13 cellular contexts compared by ENCODE assay signal in the genomic region with DNA sequence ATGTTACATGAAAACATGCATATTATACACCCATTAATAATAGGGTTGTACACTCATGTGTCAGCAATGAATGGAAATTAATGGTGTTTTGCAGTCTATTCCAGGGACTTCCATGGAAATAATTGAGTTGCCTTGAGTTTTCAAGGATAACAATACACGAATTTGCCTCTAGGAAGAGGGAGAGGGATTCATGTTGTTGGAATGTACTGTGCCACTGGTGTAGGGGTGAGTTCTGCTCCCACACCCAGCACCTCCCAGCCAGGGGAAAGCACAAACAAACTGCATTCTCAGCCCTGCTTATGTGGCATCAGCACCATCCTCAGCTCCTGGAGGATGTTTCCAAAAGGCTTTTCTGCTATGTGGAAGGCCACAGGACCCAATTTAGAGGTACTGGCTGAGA. TPM values are rescaled to one million over a fixed set of nuclear protein-coding genes. Genes with fewer than 3 reads are reported as not detected.
A peak's percentile ranks its signal among the peaks of the same experiment; 100 is the strongest.
DNase-seq lines count a peak whose midpoint lies in the region; ATAC-seq and TF ChIP-seq lines count a peak whose summit lies in the region.
"Had no signal": no experiment of that assay in that cellular context is flagged by ENCODE, and none has a peak within 500 bp of the region (broad histone marks: within the 10 kb centered on the region; RNA-seq: fewer than 3 reads in every experiment).

No MANE protein-coding gene starts in this region.

- no peak for TF ChIP-seq EP300 in stomach (IDR thresholded peaks at IDR 0.05)

- no peaks in the 10 kb centered on the region for H3K9me3 ChIP-seq in stomach
- H3K9me3 ChIP-seq: mucosa of descending colon had no signal

- WGBS in stomach, 5 donors: 30 to 73% (median 52%) methylated on average over 1 of the region's 1 CpG

- intact Hi-C loops in stomach (cut with DNase I; ENCODE audit: low total_unique reads): no loop called here

- peaks cover 9 to 61% (median 22%) of the 10 kb centered on the region in 4 donors for H3K4me1 ChIP-seq in stomach

- no peak overlapping the region for H3K27ac ChIP-seq in stomach
- H3K27ac ChIP-seq: cardiac muscle cell had no signal

- ATAC-seq in HG02678 (IDR thresholded peaks at IDR 0.05; ENCODE audit: unreplicated experiment): no peak
- no peak for ATAC-seq in activated CD4-positive, CD25-positive, alpha-beta regulatory T cell treated with anti-CD3 and anti-CD28 coated beads, Interleukin-2, amount 50 U/mL, for 24 hours
- ATAC-seq: CD8-positive, alpha-beta T cell; mucosa of descending colon had no signal

- no peak for TF ChIP-seq POLR2A in stomach (IDR thresholded peaks at IDR 0.05)

- no peaks in the 10 kb centered on the region for H3K27me3 ChIP-seq in stomach

- TF ChIP-seq CTCF in fibroblast of mammary gland (conservative IDR thresholded peaks at IDR 0.05; ENCODE audit: control insufficient read depth, insufficient read depth, low read depth, low read length) (no peak), stomach (IDR thresholded peaks at IDR 0.05) (no peak), GM20000 (IDR thresholded peaks at IDR 0.05; ENCODE audit: extremely low read depth, missing control alignments) (no peak)

- peak; percentile 48 for DNase-seq in GM04504 (ENCODE audit: low read depth)
- peak; percentile 35 for DNase-seq in SW480 (ENCODE audit: low spot score)
- peak; percentile 79 for DNase-seq in fibroblast of mammary gland (ENCODE audit: low read depth)
- peak; percentile 80 for DNase-seq in pulmonary artery endothelial cell (ENCODE audit: low read depth, low spot score)
- DNase-seq in stomach: no peak
- DNase-seq in GM20000 (ENCODE audit: low spot score): no peak
- DNase-seq: activated CD4-positive, alpha-beta memory T cell treated with anti-CD3 and anti-CD28 coated beads for 36 hours; CD8-positive, alpha-beta T cell; mucosa of descending colon; T-helper 2 cell had no signal

- no peak overlapping the region for H3K4me3 ChIP-seq in fibroblast of mammary gland (ENCODE audit: control insufficient read depth, low read depth, low read length)
- H3K4me3 ChIP-seq in stomach: no peak overlapping the region
- H3K4me3 ChIP-seq: cardiac muscle cell, mucosa of descending colon had no signal

- H3K36me3 ChIP-seq in stomach: no peaks in the 10 kb centered on the region
- H3K36me3 ChIP-seq: cardiac muscle cell had no signal

RNA-seq across cellular contexts. Expression of a gene that starts 57.8 kb away (rescaled TPM):
- total RNA-seq in pulmonary artery endothelial cell: 46.5 and 53.8 TPM in 2 replicates
- total RNA-seq in stomach: 10 to 100 TPM; 10.1 to 28.0 (median 20.6) TPM
- 10 to 100 TPM in 1 of 3 donors, 1 to 10 TPM in 2; 5.6 to 25.8 (median 8.3) TPM for polyA plus RNA-seq in stomach

Comparison
In these comparisons a context has a peak if more than half of its experiments do, and no peak if none do; other contexts are left out.
1. DNase-seq: peak in GM04504 (single experiment), SW480 (single experiment), fibroblast of mammary gland (single experiment) and pulmonary artery endothelial cell (single experiment); none in stomach (single experiment) and GM20000 (single experiment).